14 cellular contexts compared by ENCODE assay signal in the genomic region with DNA sequence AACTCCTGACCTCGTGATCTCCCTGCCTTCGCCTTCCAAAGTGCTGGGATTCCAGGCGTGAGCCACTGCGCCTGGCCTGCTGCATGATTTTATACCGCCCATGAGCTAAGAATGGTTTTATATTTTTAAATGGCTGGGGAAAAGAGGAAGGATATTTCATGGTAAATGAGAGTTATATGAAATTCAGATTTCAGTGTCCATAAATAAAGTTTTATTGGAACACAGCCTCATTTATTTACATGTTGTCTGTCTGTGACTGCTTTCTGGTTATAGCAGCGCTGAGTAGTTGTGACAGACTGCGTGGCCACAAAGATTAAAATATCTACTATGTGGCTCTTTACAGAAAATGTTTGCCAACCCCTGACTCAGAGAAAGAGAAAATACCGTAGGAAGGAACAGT. TPM values are rescaled to one million over a fixed set of nuclear protein-coding genes. Genes with fewer than 3 reads are reported as not detected.
DNase-seq lines count a peak whose midpoint lies in the region; ATAC-seq, FAIRE-seq and TF ChIP-seq lines count a peak whose summit lies in the region.
"Had no signal": no experiment of that assay in that cellular context is flagged by ENCODE, and none has a peak within 500 bp of the region (broad histone marks: within the 10 kb centered on the region; RNA-seq: fewer than 3 reads in every experiment).

No MANE protein-coding gene starts in this region.

- no peak for TF ChIP-seq RAD21 in K562 (CRISPR knock-in tag; conservative IDR thresholded peaks at IDR 0.05 in 1 of 2, IDR thresholded peaks at IDR 0.05 in 1 of 2)

- DNase-seq in activated CD4-positive, alpha-beta T cell treated with anti-CD3 and anti-CD28 coated beads for 36 hours: no peak
- no peak for DNase-seq in activated CD4-positive, alpha-beta T cell treated with anti-CD3 and anti-CD28 coated beads, Interleukin-2, amount 50 U/mL, for 4 hours
- DNase-seq in LNCaP clone FGC (ENCODE audit: low read depth): no peak
- no peak for DNase-seq in K562 (ENCODE audit: extremely low read depth in 1 of 4, low spot score in 3 of 4)
- DNase-seq in osteocyte (ENCODE audit: extremely low spot score, unreplicated experiment): no peak
- no peak for DNase-seq in ecto neural progenitor cell (ENCODE audit: low spot score)
- no peak for DNase-seq in dorsolateral prefrontal cortex
- DNase-seq in KG1 (lab: John Stamatoyannopoulos, UW): no peak
- DNase-seq: H7, NCI-H2081, retina had no signal

- peaks cover 10% of the 10 kb centered on the region; the same call in 1 of the 2 replicates for H4K20me1 ChIP-seq in K562 (replicated peaks; ENCODE audit: control insufficient read depth, insufficient read depth, low read length)

- peak overlapping the region; percentile 96 for H3K27ac Mint-ChIP-seq in activated CD4-positive, alpha-beta T cell treated with anti-CD3 and anti-CD28 coated beads for 36 hours
- H3K27ac Mint-ChIP-seq in osteocyte (ENCODE audit: unreplicated experiment): no peak overlapping the region

- no peaks in the 10 kb centered on the region for H3K9me3 Mint-ChIP-seq in activated CD4-positive, alpha-beta T cell treated with anti-CD3 and anti-CD28 coated beads for 36 hours (ENCODE audit: low read depth)
- H3K9me3 Mint-ChIP-seq in osteocyte (ENCODE audit: unreplicated experiment): no peaks in the 10 kb centered on the region

- intact Hi-C loops in activated CD4-positive, alpha-beta T cell treated with anti-CD3 and anti-CD28 coated beads for 36 hours (cut with DNase I, micrococcal nuclease): loop anchor here in 1 of 2 experiments (5.0 kb wide), 1 partner anchor 262 kb away; a partner anchor contains a TSS
- intact Hi-C loops in K562 (cut with micrococcal nuclease): no loop called here
- intact Hi-C loops in dorsolateral prefrontal cortex (cut with DNase I): no loop called here

- POLR2A ChIA-PET in activated CD4-positive, alpha-beta T cell treated with anti-CD3 and anti-CD28 coated beads for 36 hours (lab: Charles Lee): no interaction called here
- POLR2A ChIA-PET in K562 (lab: Yijun Ruan, JAX): no interaction called here

- no peak for TF ChIP-seq POLR2A in K562 (conservative IDR thresholded peaks at IDR 0.05)

- peaks cover 35% of the 10 kb centered on the region for H3K79me2 ChIP-seq in K562 (ENCODE audit: control insufficient read depth, insufficient read depth, low read length)

- ATAC-seq in activated CD4-positive, alpha-beta T cell treated with anti-CD3 and anti-CD28 coated beads for 36 hours: no peak
- ATAC-seq in K562: no peak

- in situ Hi-C loops in K562 (cut with MboI): no loop called here

- TF ChIP-seq CTCF in LNCaP clone FGC (IDR thresholded peaks at IDR 0.05; ENCODE audit: control insufficient read depth, extremely low read depth, insufficient read depth): no peak
- no peak for TF ChIP-seq CTCF in K562 (IDR thresholded peaks at IDR 0.05 in 2 of 3, conservative IDR thresholded peaks at IDR 0.05 in 1 of 3; ENCODE audit: insufficient read depth in 2 of 3, low read depth in 1 of 3, low read length in 3 of 3)
- TF ChIP-seq CTCF in osteocyte (IDR thresholded peaks at IDR 0.05): no peak
- TF ChIP-seq CTCF in dorsolateral prefrontal cortex (IDR thresholded peaks at IDR 0.05 in 54 of 56, conservative IDR thresholded peaks at IDR 0.05 in 2 of 56; ENCODE audit: low read depth in 1 of 56, partially characterized antibody in 56 of 56): no peak

- no peak for FAIRE-seq in K562 (lab: Jason Lieb, UNC)
- FAIRE-seq: A204.1, HTR-8/SVneo had no signal

- peaks cover 30% of the 10 kb centered on the region for H3K36me3 Mint-ChIP-seq in activated CD4-positive, alpha-beta T cell treated with anti-CD3 and anti-CD28 coated beads for 36 hours (ENCODE audit: low read depth)
- H3K36me3 Mint-ChIP-seq in osteocyte (ENCODE audit: unreplicated experiment): peaks cover 12% of the 10 kb centered on the region

- CTCF ChIA-PET in activated CD4-positive, alpha-beta T cell treated with anti-CD3 and anti-CD28 coated beads for 36 hours (lab: Charles Lee): interaction anchor here (1.0 to 1.2 kb wide), 4 partner anchors 16 to 265 kb away, joined by 3 to 7 read pairs (median 4); no protein-coding TSS in a partner anchor
- CTCF ChIA-PET in K562 (lab: Yijun Ruan, JAX; ENCODE audit: low intra/inter-chr PET ratio): no interaction called here

- H2AFZ ChIP-seq in K562 (ENCODE audit: low read depth, low read length): no peak overlapping the region

- H3K36me3 ChIP-seq in K562 (ENCODE audit: control insufficient read depth, insufficient read depth, low read length): peaks cover 51% of the 10 kb centered on the region

- H3K4me3 ChIP-seq in LNCaP clone FGC (ENCODE audit: low read depth, low read length) (peak overlapping the region; percentile 96), K562 (no peak overlapping the region), dorsolateral prefrontal cortex (peak overlapping the region in 8 of 59 donors; percentile 72 to 96 (median 94))

- no peak overlapping the region for H3K9ac ChIP-seq in K562 (ENCODE audit: insufficient read depth in 1 of 2, low read depth in 2 of 2, low read length in 2 of 2)

- peaks cover 4% of the 10 kb centered on the region for H3K9me1 ChIP-seq in K562 (ENCODE audit: control insufficient read depth, insufficient read depth, low read length)

- H3K27me3 ChIP-seq in K562 (ENCODE audit: control insufficient read depth in 2 of 2, insufficient read depth in 2 of 2, low read length in 2 of 2): no peaks in the 10 kb centered on the region
- no peaks in the 10 kb centered on the region for H3K27me3 ChIP-seq in dorsolateral prefrontal cortex
- H3K27me3 ChIP-seq: esophagus muscularis mucosa had no signal

- H3K27ac ChIP-seq in K562 (ENCODE audit: extremely low read depth, low read depth, low read length) (no peak overlapping the region), dorsolateral prefrontal cortex (no peak overlapping the region)

- WGBS in K562 (ENCODE audit: insufficient coverage, low coverage, missing lambda C conversion rate): 89% methylated on average over 8 of the region's 8 CpGs

- TF ChIP-seq EP300 in K562 (IDR thresholded peaks at IDR 0.05; ENCODE audit: low read length): no peak

- H3K4me1 Mint-ChIP-seq in activated CD4-positive, alpha-beta T cell treated with anti-CD3 and anti-CD28 coated beads for 36 hours: peaks cover 30% of the 10 kb centered on the region
- peaks cover 15% of the 10 kb centered on the region for H3K4me1 Mint-ChIP-seq in osteocyte (ENCODE audit: unreplicated experiment)

- H3K4me2 ChIP-seq in K562 (ENCODE audit: insufficient read depth, low read length): no peak overlapping the region

- H3K4me3 Mint-ChIP-seq in activated CD4-positive, alpha-beta T cell treated with anti-CD3 and anti-CD28 coated beads for 36 hours: peak overlapping the region; percentile 91
- peak overlapping the region; percentile 89 for H3K4me3 Mint-ChIP-seq in osteocyte (ENCODE audit: unreplicated experiment)

- no peaks in the 10 kb centered on the region for H3K27me3 Mint-ChIP-seq in activated CD4-positive, alpha-beta T cell treated with anti-CD3 and anti-CD28 coated beads for 36 hours
- no peaks in the 10 kb centered on the region for H3K27me3 Mint-ChIP-seq in osteocyte (ENCODE audit: unreplicated experiment)

- no peaks in the 10 kb centered on the region for H3K9me3 ChIP-seq in K562 (replicated peaks; ENCODE audit: control insufficient read depth, insufficient read depth, low read depth, low read length)
- H3K9me3 ChIP-seq: esophagus muscularis mucosa had no signal

- no TSS peak for BruUV-seq in K562 (replicated peaks; lab: Mats Ljungman, UMichigan)

- peaks cover 3 to 32% of the 10 kb centered on the region in 2 experiments; a peak in 4 of 5 replicates for H3K4me1 ChIP-seq in K562 (replicated peaks in 1 of 2; ENCODE audit: control insufficient read depth in 2 of 2, insufficient read depth in 2 of 2, low read length in 2 of 2)

RNA-seq across cellular contexts. Expression of a gene that starts 2.2 kb away (rescaled TPM):
- 10 to 100 TPM; 51.7 to 54.0 TPM for total RNA-seq in activated CD4-positive, alpha-beta T cell treated with anti-CD3 and anti-CD28 coated beads for 36 hours
- total RNA-seq in K562 (2011; cell fraction: chromatin; rRNA removed; ENCODE audit: low replicate concordance): 155 and 182 TPM in 2 replicates
- total RNA-seq in K562 (2011; cell fraction: nucleolus; rRNA removed): 95.1 and 104 TPM in 2 replicates
- 88.9 and 95.6 TPM in 2 replicates for total RNA-seq in K562 (2011; cell fraction: nucleoplasm; rRNA removed)
- total RNA-seq in K562 (2014; rRNA removed) (14.9 and 17.4 TPM in 2 replicates), K562 (2014; rRNA removed; fragmentation: Illumina TruSeq; extraction: Trizol) (5.8 and 6.6 TPM in 2 replicates), K562 (2015; rRNA removed; fragmentation: Illumina TruSeq; extraction: Trizol) (8.4 and 9.7 TPM in 2 replicates), K562 (2021) (44.2 and 47.2 TPM in 2 replicates), osteocyte (48.5 and 56.0 TPM in 2 replicates), dorsolateral prefrontal cortex (10 to 100 TPM; 35.4 to 72.2 (median 48.9) TPM)
- polyA plus RNA-seq in K562 (2011; rRNA removed) (9.7 and 12.2 TPM in 2 replicates), K562 (2014; fragmentation: Illumina TruSeq; extraction: Trizol) (29.1 and 29.7 TPM in 2 replicates), K562 (2014; fragmentation: Nextera tagmentation; extraction: Ambion mirVana) (1 to 10 TPM; 1.3 to 1.5 TPM), K562 (2014; rRNA removed) (19.4 and 19.5 TPM in 2 replicates)
- polyA plus RNA-seq in K562 (2011; cell fraction: cytosol; rRNA removed): 12.8 and 18.1 TPM in 2 replicates
- 38.5 and 65.8 TPM in 2 replicates for polyA plus RNA-seq in K562 (2011; cell fraction: nucleus; rRNA removed)
- polyA plus RNA-seq in K562 (2012): 25.6 and 27.6 TPM in 2 replicates
- polyA minus RNA-seq in K562 (2011; rRNA and poly(A)+ RNA removed): 31.1 and 34.7 TPM in 2 replicates
- 35.7 and 44.2 TPM in 2 replicates for polyA minus RNA-seq in K562 (2011; cell fraction: cytosol; rRNA and poly(A)+ RNA removed)
- polyA minus RNA-seq in K562 (2011; cell fraction: nucleus; rRNA and poly(A)+ RNA removed): 48.2 and 50.0 TPM in 2 replicates

RNA-seq across cellular contexts. Expression of a gene that starts 10.7 kb away (rescaled TPM):
- under 1 TPM in 1 of 2 experiments, not detected in 1; 0.23 TPM for total RNA-seq in activated CD4-positive, alpha-beta T cell treated with anti-CD3 and anti-CD28 coated beads for 36 hours
- total RNA-seq in K562 (2011; cell fraction: chromatin; rRNA removed; ENCODE audit: low replicate concordance): not detected in 2 replicates
- total RNA-seq in K562 (2011; cell fraction: nucleolus; rRNA removed): not detected in 2 replicates
- total RNA-seq in K562 (2011; cell fraction: nucleoplasm; rRNA removed): not detected in 2 replicates
- not detected in 2 replicates for total RNA-seq in K562 (2014; rRNA removed)
- not detected in 2 replicates for total RNA-seq in K562 (2014; rRNA removed; fragmentation: Illumina TruSeq; extraction: Trizol)
- not detected in 2 replicates for total RNA-seq in K562 (2015; rRNA removed; fragmentation: Illumina TruSeq; extraction: Trizol)
- 0.07 TPM in 1 of 2 replicates, not detected in the other for total RNA-seq in K562 (2021)
- not detected in 2 replicates for polyA plus RNA-seq in K562 (2011; rRNA removed)
- 0.01 TPM in 1 of 2 replicates, not detected in the other for polyA plus RNA-seq in K562 (2011; cell fraction: cytosol; rRNA removed)
- not detected in 2 replicates for polyA plus RNA-seq in K562 (2011; cell fraction: nucleus; rRNA removed)
- polyA plus RNA-seq in K562 (2012): 0.03 and 0.15 TPM in 2 replicates
- polyA plus RNA-seq in K562 (2014; fragmentation: Illumina TruSeq; extraction: Trizol): not detected in 2 replicates
- polyA plus RNA-seq in K562 (2014; fragmentation: Nextera tagmentation; extraction: Ambion mirVana): not detected
- polyA plus RNA-seq in K562 (2014; rRNA removed): not detected in 2 replicates
- polyA minus RNA-seq in K562 (2011; rRNA and poly(A)+ RNA removed): not detected in 2 replicates
- not detected in 2 replicates for polyA minus RNA-seq in K562 (2011; cell fraction: cytosol; rRNA and poly(A)+ RNA removed)
- polyA minus RNA-seq in K562 (2011; cell fraction: nucleus; rRNA and poly(A)+ RNA removed): not detected in 2 replicates
- 1.5 and 1.7 TPM in 2 replicates for total RNA-seq in osteocyte
- total RNA-seq in dorsolateral prefrontal cortex: 100 to 1,000 TPM in 119 of 120 experiments, 10 to 100 TPM in 1; 93.2 to 366 (median 269) TPM

Comparison
In these comparisons a context has a peak if more than half of its experiments do, and no peak if none do; other contexts are left out.
1. RNA of a gene that starts 10.7 kb away (total RNA-seq): 93.2 to 366 TPM in dorsolateral prefrontal cortex; 1.5 to 1.7 TPM in osteocyte, 0.23 TPM in activated CD4-positive, alpha-beta T cell treated with anti-CD3 and anti-CD28 coated beads for 36 hours and 0.07 TPM in K562; every median in the first group is over 10 times any median in the second.